ENCODE assay signal across 9 cellular contexts in genomic region chr7:50266893-50267386, GRCh38. TPM values are rescaled to one million over a fixed set of nuclear protein-coding genes. Genes with fewer than 3 reads are reported as not detected.
DNase-seq lines count a peak whose midpoint lies in the region; ATAC-seq and TF ChIP-seq lines count a peak whose summit lies in the region.
"Had no signal": no experiment of that assay in that cellular context is flagged by ENCODE, and none has a peak within 500 bp of the region (broad histone marks: within the 10 kb centered on the region; RNA-seq: fewer than 3 reads in every experiment).

No MANE protein-coding gene starts in this region.

- peaks cover 0 to 6% of the 10 kb centered on the region in 2 donors for H3K9me3 Mint-ChIP-seq in activated naive CD4-positive, alpha-beta T cell treated with anti-CD3 and anti-CD28 coated beads, Interleukin-2, amount 50 U/mL, for 72 hours

- no peak for TF ChIP-seq CTCF in lower leg skin (IDR thresholded peaks at IDR 0.05)

- intact Hi-C loops in lower leg skin (cut with DNase I; ENCODE audit: low total_unique reads), result no loop called here

- H3K4me3 ChIP-seq in lower leg skin (ENCODE audit: low read depth, poor library complexity, severe bottlenecking), result no peak overlapping the region

- DNase-seq in T-helper 1 cell (peak; percentile 27 to 94 (median 54)), DMS 273 treated with DMSO at 0.1 percent for 48 hours (lab: John Stamatoyannopoulos, UW) (no peak), lower leg skin (ENCODE audit: low spot score in 2 of 2) (no peak)
- peak; percentile 71 to 83 for DNase-seq in activated naive CD4-positive, alpha-beta T cell treated with anti-CD3 and anti-CD28 coated beads, Interleukin-2, amount 50 U/mL, for 72 hours (ENCODE audit: low spot score in 2 of 2)
- peak in 2 of 3 experiments; percentile 57 to 72 for DNase-seq in stimulated activated CD4-positive, alpha-beta T cell treated with anti-CD3 and anti-CD28 coated beads, TNF-alpha, amount 100 ng/mL, for 4 hours (ENCODE audit: low read depth in 3 of 3)
- DNase-seq: IMR-90 had no signal

- peaks cover 0 to 21% of the 10 kb centered on the region in 2 donors for H3K36me3 Mint-ChIP-seq in activated naive CD4-positive, alpha-beta T cell treated with anti-CD3 and anti-CD28 coated beads, Interleukin-2, amount 50 U/mL, for 72 hours

- H3K27ac Mint-ChIP-seq in activated naive CD4-positive, alpha-beta T cell treated with anti-CD3 and anti-CD28 coated beads, Interleukin-2, amount 50 U/mL, for 72 hours, result peak overlapping the region; percentile 92 to 98

- 50 to 63% methylated on average over 8 of the region's 8 CpGs for WGBS in lower leg skin, 2 donors

- ATAC-seq in GM18873 (IDR thresholded peaks at IDR 0.05; ENCODE audit: low FRiP score, unreplicated experiment) (peak; percentile 49), HG03066 (IDR thresholded peaks at IDR 0.05; ENCODE audit: low read depth, unreplicated experiment) (peak; percentile 35), HG02970 (IDR thresholded peaks at IDR 0.05; ENCODE audit: low FRiP score, unreplicated experiment) (no peak)
- ATAC-seq in activated naive CD4-positive, alpha-beta T cell treated with anti-CD3 and anti-CD28 coated beads, Interleukin-2, amount 50 U/mL, for 72 hours, result peak; percentile 75 to 80

- TF ChIP-seq POLR2A in lower leg skin (IDR thresholded peaks at IDR 0.05), result no peak

RNA-seq across cellular contexts. Expression of gene IKZF1, which starts 37.6 kb away (rescaled TPM):
- 100 to 1,000 TPM; 208 to 327 TPM for total RNA-seq in activated naive CD4-positive, alpha-beta T cell treated with anti-CD3 and anti-CD28 coated beads, Interleukin-2, amount 50 U/mL, for 72 hours
- 10 to 100 TPM in 1 of 4 donors, 1 to 10 TPM in 3; 5.3 to 10.8 (median 7.6) TPM for total RNA-seq in lower leg skin
- total RNA-seq: IMR-90 had no signal

Comparison
In these comparisons a context has a peak if more than half of its experiments do, and no peak if none do; other contexts are left out.
1. DNase-seq: peak in T-helper 1 cell (5 of 5), activated naive CD4-positive, alpha-beta T cell treated with anti-CD3 and anti-CD28 coated beads, Interleukin-2, amount 50 U/mL, for 72 hours (2 of 2) and stimulated activated CD4-positive, alpha-beta T cell treated with anti-CD3 and anti-CD28 coated beads, TNF-alpha, amount 100 ng/mL, for 4 hours (2 of 3); none in DMS 273 treated with DMSO at 0.1 percent for 48 hours (single experiment) and lower leg skin (0 of 2).
2. RNA of gene IKZF1, which starts 37.6 kb away (total RNA-seq): 208 to 327 TPM in activated naive CD4-positive, alpha-beta T cell treated with anti-CD3 and anti-CD28 coated beads, Interleukin-2, amount 50 U/mL, for 72 hours; 5.3 to 10.8 TPM in lower leg skin; every median in the first group is over 10 times any median in the second.